Comparison of ENCODE assay signal across 8 cellular contexts in genomic region chr15:83205725-83206324, GRCh38. TPM values are rescaled to one million over a fixed set of nuclear protein-coding genes. Genes with fewer than 3 reads are reported as not detected.
DNase-seq lines count a peak whose midpoint lies in the region; ATAC-seq and TF ChIP-seq lines count a peak whose summit lies in the region.

No MANE protein-coding gene starts in this region.

- H3K4me1 ChIP-seq in stomach (peaks cover 0 to 58% (median 26%) of the 10 kb centered on the region in 4 donors), Peyer's patch (peaks cover 0 to 7% (median 0%) of the 10 kb centered on the region in 4 donors)

- peaks cover 0 to 4% of the 10 kb centered on the region in 2 donors for H3K36me3 Mint-ChIP-seq in activated T-cell treated with anti-CD3 and anti-CD28 coated beads, Interleukin-2, amount 50 U/mL, for 72 hours (ENCODE audit: insufficient read depth in 2 of 2)
- H3K36me3 Mint-ChIP-seq in activated CD8-positive, alpha-beta T cell treated with anti-CD3 and anti-CD28 coated beads for 36 hours (ENCODE audit: low read depth) = peaks cover 4% of the 10 kb centered on the region

- TF ChIP-seq CTCF in activated CD8-positive, alpha-beta T cell treated with anti-CD3 and anti-CD28 coated beads for 36 hours (IDR thresholded peaks at IDR 0.05) = no peak
- TF ChIP-seq CTCF in stomach (IDR thresholded peaks at IDR 0.05) (no peak), Peyer's patch (IDR thresholded peaks at IDR 0.05) (no peak)

- H3K36me3 ChIP-seq in stomach = no peaks in the 10 kb centered on the region
- H3K36me3 ChIP-seq in Peyer's patch = no peaks in the 10 kb centered on the region

- no peak for TF ChIP-seq POLR2A in stomach (IDR thresholded peaks at IDR 0.05)
- no peak for TF ChIP-seq POLR2A in Peyer's patch (IDR thresholded peaks at IDR 0.05)

- no peak for TF ChIP-seq EP300 in stomach (IDR thresholded peaks at IDR 0.05)

- WGBS in stomach, 5 donors = 28 to 43% (median 29%) methylated on average over 4 of the region's 4 CpGs

- POLR2A ChIA-PET in activated CD8-positive, alpha-beta T cell treated with anti-CD3 and anti-CD28 coated beads for 36 hours (lab: Charles Lee) = interaction anchor here (1.4 kb wide), 1 partner anchor 45 kb away, joined by 3 read pairs; no protein-coding TSS in a partner anchor

- H3K9me3 Mint-ChIP-seq in activated T-cell treated with anti-CD3 and anti-CD28 coated beads, Interleukin-2, amount 50 U/mL, for 72 hours = no peaks in the 10 kb centered on the region
- H3K9me3 Mint-ChIP-seq in activated CD8-positive, alpha-beta T cell treated with anti-CD3 and anti-CD28 coated beads for 36 hours = no peaks in the 10 kb centered on the region

- CTCF ChIA-PET in activated CD8-positive, alpha-beta T cell treated with anti-CD3 and anti-CD28 coated beads for 36 hours (lab: Charles Lee) = interaction anchor here (0.7 to 1.9 kb wide), 5 partner anchors 17 to 195 kb away, joined by 3 to 5 read pairs (median 4); no protein-coding TSS in a partner anchor

- peaks cover 38% of the 10 kb centered on the region for H3K27me3 Mint-ChIP-seq in activated T-cell treated with anti-CD3 and anti-CD28 coated beads, Interleukin-2, amount 50 U/mL, for 72 hours (ENCODE audit: low read depth)
- H3K27me3 Mint-ChIP-seq in activated CD8-positive, alpha-beta T cell treated with anti-CD3 and anti-CD28 coated beads for 36 hours = peaks cover 22% of the 10 kb centered on the region

- no peak for DNase-seq in activated T-cell treated with anti-CD3 and anti-CD28 coated beads, Interleukin-2, amount 50 U/mL, for 72 hours
- no peak for DNase-seq in activated T-cell treated with anti-CD3 and anti-CD28 coated beads, Interleukin-2, amount 50 U/mL, for 48 hours
- DNase-seq in activated CD8-positive, alpha-beta T cell treated with anti-CD3 and anti-CD28 coated beads for 36 hours = no peak
- no peak for DNase-seq in stomach
- no peak for DNase-seq in Peyer's patch

- H3K4me1 Mint-ChIP-seq in activated T-cell treated with anti-CD3 and anti-CD28 coated beads, Interleukin-2, amount 50 U/mL, for 72 hours (ENCODE audit: low read depth) = peaks cover 28% of the 10 kb centered on the region
- H3K4me1 Mint-ChIP-seq in activated CD8-positive, alpha-beta T cell treated with anti-CD3 and anti-CD28 coated beads for 36 hours (ENCODE audit: low read depth) = peaks cover 28% of the 10 kb centered on the region

- peak overlapping the region; percentile 91 for H3K4me3 ChIP-seq in iPS-11a (ENCODE audit: low read depth, low read length)
- H3K4me3 ChIP-seq in stomach = peak overlapping the region in 3 of 4 donors; percentile 85 to 96 (median 85)
- H3K4me3 ChIP-seq in Peyer's patch = no peak overlapping the region

- peak overlapping the region; percentile 83 to 93 for H3K4me3 Mint-ChIP-seq in activated T-cell treated with anti-CD3 and anti-CD28 coated beads, Interleukin-2, amount 50 U/mL, for 72 hours
- H3K4me3 Mint-ChIP-seq in activated CD8-positive, alpha-beta T cell treated with anti-CD3 and anti-CD28 coated beads for 36 hours = peak overlapping the region; percentile 90

- no peaks in the 10 kb centered on the region for H3K9me3 ChIP-seq in stomach
- H3K9me3 ChIP-seq in Peyer's patch = no peaks in the 10 kb centered on the region

- no peak for ATAC-seq in activated T-cell treated with anti-CD3 and anti-CD28 coated beads, Interleukin-2, amount 50 U/mL, for 72 hours (replicated peaks in 1 of 2)
- ATAC-seq in activated CD8-positive, alpha-beta T cell treated with anti-CD3 and anti-CD28 coated beads for 36 hours = no peak
- ATAC-seq in GM21360 (IDR thresholded peaks at IDR 0.05; ENCODE audit: unreplicated experiment) (no peak), GM21423 (IDR thresholded peaks at IDR 0.05; ENCODE audit: unreplicated experiment) (no peak)

- intact Hi-C loops in activated CD8-positive, alpha-beta T cell treated with anti-CD3 and anti-CD28 coated beads for 36 hours (cut with micrococcal nuclease) = loop anchor here (5.0 kb wide), 1 partner anchor 194 kb away; the partner anchor contains the start of gene C15orf40
- intact Hi-C loops in stomach (cut with DNase I; ENCODE audit: low total_unique reads) = no loop called here

- H3K27ac Mint-ChIP-seq in activated T-cell treated with anti-CD3 and anti-CD28 coated beads, Interleukin-2, amount 50 U/mL, for 72 hours = peak overlapping the region; percentile 89
- H3K27ac Mint-ChIP-seq in activated CD8-positive, alpha-beta T cell treated with anti-CD3 and anti-CD28 coated beads for 36 hours = peak overlapping the region; percentile 94

- peaks cover 0 to 23% (median 13%) of the 10 kb centered on the region in 3 donors for H3K27me3 ChIP-seq in stomach
- H3K27me3 ChIP-seq in Peyer's patch = peaks cover 0 to 5% of the 10 kb centered on the region in 2 donors

- peak overlapping the region in 3 of 5 donors; percentile 30 to 94 (median 85) for H3K27ac ChIP-seq in stomach
- no peak overlapping the region for H3K27ac ChIP-seq in Peyer's patch

RNA-seq across cellular contexts. Expression of gene HDGFL3, which starts 1.8 kb away (rescaled TPM):
- total RNA-seq in activated T-cell treated with anti-CD3 and anti-CD28 coated beads, Interleukin-2, amount 50 U/mL, for 72 hours = 10 to 100 TPM; 22.8 to 58.2 TPM
- 10 to 100 TPM; 31.1 to 32.2 TPM for total RNA-seq in activated CD8-positive, alpha-beta T cell treated with anti-CD3 and anti-CD28 coated beads for 36 hours
- 100 to 1,000 TPM in 1 of 5 donors, 10 to 100 TPM in 2, 1 to 10 TPM in 2; 4.0 to 110 (median 26.6) TPM for total RNA-seq in stomach
- polyA plus RNA-seq in stomach = 10 to 100 TPM in 2 of 3 donors, 1 to 10 TPM in 1; 6.7 to 15.6 (median 13.9) TPM
- 10 to 100 TPM in 3 of 4 donors, 1 to 10 TPM in 1; 4.0 to 23.1 (median 14.2) TPM for total RNA-seq in Peyer's patch

Comparison
In these comparisons a context has a peak if more than half of its experiments do, and no peak if none do; other contexts are left out.
1. H3K4me3 ChIP-seq: peak in iPS-11a (single experiment) and stomach (3 of 4); none in Peyer's patch (0 of 4).
2. H3K27ac ChIP-seq: peak in stomach (3 of 5); none in Peyer's patch (0 of 4).